16 cellular contexts compared by ENCODE assay signal in genomic region chr3:103167850-103168249, GRCh38.
DNase-seq lines count a peak whose midpoint lies in the region; ATAC-seq and TF ChIP-seq lines count a peak whose summit lies in the region.
"Had no signal": no experiment of that assay in that cellular context is flagged by ENCODE, and none has a peak within 500 bp of the region (broad histone marks: within the 10 kb centered on the region; RNA-seq: fewer than 3 reads in every experiment).

No MANE protein-coding gene starts in this region.

- H3K27ac ChIP-seq in body of pancreas (no peak overlapping the region), vagina (no peak overlapping the region)

- TF ChIP-seq CTCF in body of pancreas (IDR thresholded peaks at IDR 0.05) (no peak), vagina (IDR thresholded peaks at IDR 0.05) (no peak)

- 62 to 78% methylated on average over 6 of the region's 6 CpGs for WGBS in body of pancreas, 2 donors

- DNase-seq in renal cortical epithelial cell (ENCODE audit: low read depth) = peak; percentile 33
- DNase-seq in body of pancreas = no peak
- no peak for DNase-seq in vagina (ENCODE audit: extremely low spot score in 2 of 2)
- DNase-seq: BE2C; CD4-positive, alpha-beta T cell; DMS53; GOT3; NCI-H1417; NCI-H187 treated with DMSO at 0.1 percent for 48 hours; NCI-H446; NCI-H748 treated with DMSO at 0.1 percent for 48 hours; SW 1271 had no signal

- no peaks in the 10 kb centered on the region for H3K36me3 ChIP-seq in body of pancreas (replicated peaks in 1 of 2; ENCODE audit: insufficient read depth in 1 of 2, low read depth in 2 of 2)
- no peaks in the 10 kb centered on the region for H3K36me3 ChIP-seq in vagina
- H3K36me3 ChIP-seq: BE2C had no signal

- intact Hi-C loops in body of pancreas (cut with DNase I) = no loop called here
- intact Hi-C loops in vagina (cut with DNase I) = no loop called here

- H3K4me3 ChIP-seq in body of pancreas (no peak overlapping the region), vagina (no peak overlapping the region)

- H3K27me3 ChIP-seq in body of pancreas (no peaks in the 10 kb centered on the region), vagina (no peaks in the 10 kb centered on the region)
- H3K27me3 ChIP-seq: BE2C had no signal

- peak; percentile 57 for ATAC-seq in GM18858 (IDR thresholded peaks at IDR 0.05; ENCODE audit: unreplicated experiment)
- ATAC-seq in HG02610 (IDR thresholded peaks at IDR 0.05; ENCODE audit: unreplicated experiment) = peak; percentile 55
- ATAC-seq in HG03378 (IDR thresholded peaks at IDR 0.05; ENCODE audit: unreplicated experiment) = peak; percentile 36
- ATAC-seq in body of pancreas = no peak
- ATAC-seq in HG02678 (IDR thresholded peaks at IDR 0.05; ENCODE audit: unreplicated experiment) = no peak

- H3K9me3 ChIP-seq in body of pancreas = no peaks in the 10 kb centered on the region
- H3K9me3 ChIP-seq in vagina = no peaks in the 10 kb centered on the region
- H3K9me3 ChIP-seq: BE2C had no signal

- no peaks in the 10 kb centered on the region for H3K4me1 ChIP-seq in body of pancreas
- no peaks in the 10 kb centered on the region for H3K4me1 ChIP-seq in vagina

- TF ChIP-seq POLR2A in body of pancreas (IDR thresholded peaks at IDR 0.05) (no peak), vagina (IDR thresholded peaks at IDR 0.05) (no peak)

Comparison
In these comparisons a context has a peak if more than half of its experiments do, and no peak if none do; other contexts are left out.
1. ATAC-seq: peak in GM18858 (single experiment), HG02610 (single experiment) and HG03378 (single experiment); none in body of pancreas (single experiment) and HG02678 (single experiment).